In the genomic region with DNA sequence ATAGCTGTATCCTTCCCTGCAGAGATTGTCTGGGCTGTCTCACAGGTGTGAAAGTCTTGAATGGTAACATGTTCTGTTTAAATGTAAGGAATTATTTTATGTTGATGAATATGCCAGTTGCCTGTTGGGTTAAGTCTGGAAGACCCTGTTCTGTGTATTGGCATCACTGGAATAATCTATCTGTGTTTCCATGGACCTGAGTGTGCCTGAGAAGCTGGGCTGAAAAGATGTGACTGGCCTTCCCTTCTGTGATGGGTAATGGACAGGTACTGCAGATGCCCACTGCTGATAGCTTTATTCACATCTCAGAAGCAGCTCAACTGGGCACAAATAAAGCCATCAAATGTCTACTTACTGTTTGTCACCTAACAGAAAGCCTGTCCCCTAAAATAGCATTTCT, we compare ENCODE assay signal across 35 cellular contexts.
"Had no signal": no experiment of that assay in that cellular context is flagged by ENCODE, and none has a peak within 500 bp of the region (broad histone marks: within the 10 kb centered on the region; RNA-seq: fewer than 3 reads in every experiment).

No MANE protein-coding gene starts in this region.

- H3K4me3 Mint-ChIP-seq: activated B cell treated with CpG ODN at 0.5 μM for 24 hours; activated CD4-positive, alpha-beta memory T cell treated with anti-CD3 and anti-CD28 coated beads for 36 hours; activated CD4-positive, alpha-beta T cell treated with anti-CD3 and anti-CD28 coated beads for 36 hours; activated CD4-positive, alpha-beta T cell treated with anti-CD3 and anti-CD28 coated beads, Interleukin-2, amount 10 ng/mL, durations not matched to agents 24 days and 14 days; activated CD8-positive, alpha-beta memory T cell treated with anti-CD3 and anti-CD28 coated beads, Interleukin-2, amount 10 ng/mL, durations not matched to agents 7 days and 5 days; activated CD8-positive, alpha-beta T cell treated with anti-CD3 and anti-CD28 coated beads, Interleukin-2, amount 10 ng/mL, durations not matched to agents 7 days and 5 days; activated naive CD4-positive, alpha-beta T cell treated with anti-CD3 and anti-CD28 coated beads for 36 hours; activated naive CD4-positive, alpha-beta T cell treated with anti-CD3 and anti-CD28 coated beads, Interleukin-2, amount 50 U/mL, for 24 hours; activated naive CD8-positive, alpha-beta T cell treated with anti-CD3 and anti-CD28 coated beads for 36 hours; activated naive CD8-positive, alpha-beta T cell treated with anti-CD3 and anti-CD28 coated beads, Interleukin-2, amount 50 U/mL, for 24 hours; activated T-helper 1 cell treated with anti-CD3 and anti-CD28 coated beads, Interleukin-12 subunit alpha, Interleukin-12 subunit beta, Interleukin-2, Interleukin-4 antibody, amounts not matched to agents 30 ng/mL and 10 ng/mL and 1 ng/mL, durations not matched to agents 14 hours and 24 hours and 36 hours; effector memory CD8-positive, alpha-beta T cell; T-helper 17 cell; T-helper 2 cell treated with Interferon-gamma antibody and Interleukin-4, amounts not matched to agents 5 μg/mL and 100 μg/mL, for 36 hours had no signal

- H3K4me1 Mint-ChIP-seq: activated B cell treated with CpG ODN at 0.5 μM for 24 hours; activated CD4-positive, alpha-beta T cell treated with anti-CD3 and anti-CD28 coated beads for 36 hours; activated CD4-positive, alpha-beta T cell treated with anti-CD3 and anti-CD28 coated beads, Interleukin-2, amount 10 ng/mL, durations not matched to agents 24 days and 14 days; activated CD8-positive, alpha-beta memory T cell treated with anti-CD3 and anti-CD28 coated beads, Interleukin-2, amount 10 ng/mL, durations not matched to agents 7 days and 5 days; activated naive CD8-positive, alpha-beta T cell treated with anti-CD3 and anti-CD28 coated beads for 36 hours; activated naive CD8-positive, alpha-beta T cell treated with anti-CD3 and anti-CD28 coated beads, Interleukin-2, amount 50 U/mL, for 24 hours had no signal

- H3K27ac ChIP-seq: adrenal gland, body of pancreas, esophagus muscularis mucosa, foreskin keratinocyte, gastrocnemius medialis, WERI-Rb-1 had no signal

- ATAC-seq: activated CD4-positive, alpha-beta T cell treated with anti-CD3 and anti-CD28 coated beads for 36 hours; activated CD4-positive, CD25-positive, alpha-beta regulatory T cell treated with anti-CD3 and anti-CD28 coated beads, Interleukin-2, amount 50 U/mL, for 24 hours; activated CD8-positive, alpha-beta memory T cell treated with anti-CD3 and anti-CD28 coated beads, Interleukin-2, amount 10 ng/mL, durations not matched to agents 7 days and 5 days; activated CD8-positive, alpha-beta T cell treated with anti-CD3 and anti-CD28 coated beads, Interleukin-2, amount 10 ng/mL, durations not matched to agents 7 days and 5 days; activated naive CD8-positive, alpha-beta T cell treated with anti-CD3 and anti-CD28 coated beads, Interleukin-2, amount 50 U/mL, for 24 hours; body of pancreas; effector memory CD8-positive, alpha-beta T cell; foreskin keratinocyte; gastrocnemius medialis; T-helper 17 cell had no signal

- H3K27ac Mint-ChIP-seq: activated B cell treated with CpG ODN at 0.5 μM for 24 hours; activated CD4-positive, alpha-beta memory T cell treated with anti-CD3 and anti-CD28 coated beads for 36 hours; activated CD4-positive, alpha-beta T cell treated with anti-CD3 and anti-CD28 coated beads for 36 hours; activated CD4-positive, alpha-beta T cell treated with anti-CD3 and anti-CD28 coated beads, Interleukin-2, amount 10 ng/mL, durations not matched to agents 24 days and 14 days; activated CD8-positive, alpha-beta memory T cell treated with anti-CD3 and anti-CD28 coated beads, Interleukin-2, amount 10 ng/mL, durations not matched to agents 7 days and 5 days; activated CD8-positive, alpha-beta T cell treated with anti-CD3 and anti-CD28 coated beads, Interleukin-2, amount 10 ng/mL, durations not matched to agents 7 days and 5 days; activated naive CD4-positive, alpha-beta T cell treated with anti-CD3 and anti-CD28 coated beads for 36 hours; activated naive CD4-positive, alpha-beta T cell treated with anti-CD3 and anti-CD28 coated beads, Interleukin-2, amount 50 U/mL, for 24 hours; activated naive CD8-positive, alpha-beta T cell treated with anti-CD3 and anti-CD28 coated beads for 36 hours; activated naive CD8-positive, alpha-beta T cell treated with anti-CD3 and anti-CD28 coated beads, Interleukin-2, amount 50 U/mL, for 24 hours; activated T-helper 1 cell treated with anti-CD3 and anti-CD28 coated beads, Interleukin-12 subunit alpha, Interleukin-12 subunit beta, Interleukin-2, Interleukin-4 antibody, amounts not matched to agents 30 ng/mL and 10 ng/mL and 1 ng/mL, durations not matched to agents 14 hours and 24 hours and 36 hours; activated T-helper 2 cell treated with anti-CD3 and anti-CD28 coated beads, Interferon-gamma antibody, Interleukin-2, Interleukin-4, amounts not matched to agents 10 μg/mL and 5 μg/mL and 100 μg/mL, durations not matched to agents 14 hours and 24 hours and 36 hours; T-helper 17 cell; T-helper 2 cell treated with Interferon-gamma antibody and Interleukin-4, amounts not matched to agents 5 μg/mL and 100 μg/mL, for 36 hours had no signal

- DNase-seq: activated B cell treated with CpG ODN at 0.5 μM for 24 hours; activated CD4-positive, alpha-beta memory T cell treated with anti-CD3 and anti-CD28 coated beads for 36 hours; activated CD4-positive, alpha-beta T cell treated with anti-CD3 and anti-CD28 coated beads for 36 hours; activated CD4-positive, alpha-beta T cell treated with anti-CD3 and anti-CD28 coated beads, Interleukin-2, amount 10 ng/mL, durations not matched to agents 24 days and 14 days; activated CD8-positive, alpha-beta memory T cell treated with anti-CD3 and anti-CD28 coated beads, Interleukin-2, amount 10 ng/mL, durations not matched to agents 7 days and 5 days; activated CD8-positive, alpha-beta memory T cell treated with anti-CD3 and anti-CD28 coated beads, Interleukin-2, amount 50 U/mL, for 4 hours; activated CD8-positive, alpha-beta T cell treated with anti-CD3 and anti-CD28 coated beads, Interleukin-2, amount 10 ng/mL, durations not matched to agents 7 days and 5 days; activated effector memory CD4-positive, alpha-beta T cell treated with anti-CD3 and anti-CD28 coated beads, Interleukin-2, amount 50 U/mL, for 16 hours; activated naive CD4-positive, alpha-beta T cell treated with anti-CD3 and anti-CD28 coated beads for 36 hours; activated naive CD8-positive, alpha-beta T cell treated with anti-CD3 and anti-CD28 coated beads for 36 hours; activated naive CD8-positive, alpha-beta T cell treated with anti-CD3 and anti-CD28 coated beads, Interleukin-2, amount 50 U/mL, for 24 hours; activated T-cell treated with anti-CD3 and anti-CD28 coated beads, Interleukin-2, amount 50 U/mL, for 1 hour; activated T-cell treated with anti-CD3 and anti-CD28 coated beads, Interleukin-2, amount 50 U/mL, for 48 hours; adrenal gland; amygdala; aorta; body of pancreas; caudate nucleus; cortex of kidney; dermis blood vessel endothelial cell; effector CD4-positive, alpha-beta T cell; effector memory CD8-positive, alpha-beta T cell; erythroblast; foreskin keratinocyte; gastrocnemius medialis; T-helper 1 cell; T-helper 17 cell; T1000; WERI-Rb-1 had no signal

- H3K4me1 ChIP-seq: foreskin keratinocyte had no signal

- H3K27me3 Mint-ChIP-seq: activated B cell treated with CpG ODN at 0.5 μM for 24 hours; activated CD4-positive, alpha-beta memory T cell treated with anti-CD3 and anti-CD28 coated beads for 36 hours; activated CD4-positive, alpha-beta T cell treated with anti-CD3 and anti-CD28 coated beads for 36 hours; activated CD4-positive, alpha-beta T cell treated with anti-CD3 and anti-CD28 coated beads, Interleukin-2, amount 10 ng/mL, durations not matched to agents 24 days and 14 days; activated CD8-positive, alpha-beta memory T cell treated with anti-CD3 and anti-CD28 coated beads, Interleukin-2, amount 10 ng/mL, durations not matched to agents 7 days and 5 days; activated naive CD4-positive, alpha-beta T cell treated with anti-CD3 and anti-CD28 coated beads, Interleukin-2, amount 50 U/mL, for 24 hours; activated naive CD8-positive, alpha-beta T cell treated with anti-CD3 and anti-CD28 coated beads for 36 hours; activated naive CD8-positive, alpha-beta T cell treated with anti-CD3 and anti-CD28 coated beads, Interleukin-2, amount 50 U/mL, for 24 hours; effector memory CD8-positive, alpha-beta T cell; T-helper 17 cell had no signal

- H3K4me3 ChIP-seq: adrenal gland, body of pancreas, esophagus muscularis mucosa, gastrocnemius medialis had no signal

- H3K9me3 Mint-ChIP-seq: activated naive CD4-positive, alpha-beta T cell treated with anti-CD3 and anti-CD28 coated beads for 36 hours; activated naive CD8-positive, alpha-beta T cell treated with anti-CD3 and anti-CD28 coated beads for 36 hours; effector memory CD8-positive, alpha-beta T cell had no signal

- H3K36me3 ChIP-seq: adrenal gland, esophagus muscularis mucosa, gastrocnemius medialis, WERI-Rb-1 had no signal

- H3K9me3 ChIP-seq: adrenal gland, body of pancreas, esophagus muscularis mucosa, gastrocnemius medialis had no signal

- H3K27me3 ChIP-seq: adrenal gland, body of pancreas, esophagus muscularis mucosa, foreskin keratinocyte, gastrocnemius medialis had no signal
